In genomic region chr5:18252559-18252958, GRCh38 we compare ENCODE assay signal across 8 cellular contexts.
"Had no signal": no experiment of that assay in that cellular context is flagged by ENCODE, and none has a peak within 500 bp of the region (broad histone marks: within the 10 kb centered on the region; RNA-seq: fewer than 3 reads in every experiment).

No MANE protein-coding gene starts in this region.

- DNase-seq: GDM1, GF-D8 had no signal

- H3K4me3 ChIP-seq: GM12878 had no signal

- FAIRE-seq: G401.6, GM12878, GM12891, GM12892, GM18507, GM19239 had no signal

- ATAC-seq: GM12878 had no signal
